Comparison of ENCODE assay signal across 9 cellular contexts in the genomic region with DNA sequence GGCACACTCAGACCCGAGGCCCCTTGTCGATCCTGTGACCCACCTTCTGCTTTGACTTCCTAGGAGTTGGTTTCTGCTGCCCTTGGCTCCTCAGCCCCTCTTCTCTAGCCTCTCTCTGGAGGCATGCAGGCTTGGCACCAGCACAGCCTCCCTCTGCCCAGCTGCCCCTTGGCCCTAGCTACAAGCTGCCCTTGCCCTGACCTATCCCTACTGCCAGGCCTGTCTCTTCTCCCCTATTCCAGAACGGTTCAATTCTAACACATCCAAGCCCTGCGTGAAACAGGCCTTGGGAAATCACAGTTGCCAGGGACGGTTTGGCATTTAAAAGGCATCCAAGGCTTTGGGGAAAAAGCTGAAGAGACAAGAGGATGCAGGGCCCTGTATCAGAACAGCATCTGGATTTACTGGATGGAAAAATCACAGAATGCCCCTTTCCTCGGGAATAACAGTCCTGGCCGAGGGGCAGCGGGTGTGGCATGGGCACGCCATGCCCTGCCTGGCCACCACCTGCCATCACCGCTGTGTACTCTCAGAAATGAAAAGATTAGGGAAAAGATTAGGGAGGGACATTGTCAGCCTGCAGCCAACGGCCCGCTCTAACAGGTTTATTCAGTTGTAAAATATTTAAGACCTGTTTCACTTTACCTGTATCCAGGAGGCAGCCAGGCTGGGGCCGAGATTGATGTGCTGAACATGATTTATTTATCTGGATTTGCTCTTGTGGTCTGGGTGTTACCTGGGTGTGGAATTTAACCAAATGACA. TPM values are rescaled to one million over a fixed set of nuclear protein-coding genes. Genes with fewer than 3 reads are reported as not detected.
DNase-seq lines count a peak whose midpoint lies in the region; ATAC-seq and TF ChIP-seq lines count a peak whose summit lies in the region.
"Had no signal": no experiment of that assay in that cellular context is flagged by ENCODE, and none has a peak within 500 bp of the region (broad histone marks: within the 10 kb centered on the region; RNA-seq: fewer than 3 reads in every experiment).

No MANE protein-coding gene starts in this region.

- H3K4me2 ChIP-seq in mammary epithelial cell (ENCODE audit: insufficient read depth, low read depth, low read length) (peak overlapping the region; percentile 28), mesendoderm (ENCODE audit: low read length) (no peak overlapping the region)

- POLR2A ChIA-PET in activated CD4-positive, alpha-beta T cell treated with anti-CD3 and anti-CD28 coated beads for 36 hours (lab: Charles Lee): no interaction called here

- no peak overlapping the region for H2AFZ ChIP-seq in mammary epithelial cell (ENCODE audit: low read depth, low read length)

- H3K27ac Mint-ChIP-seq in activated CD4-positive, alpha-beta T cell treated with anti-CD3 and anti-CD28 coated beads for 36 hours: peak overlapping the region; percentile 45

- peak overlapping the region; percentile 10 for H3K56ac ChIP-seq in mesendoderm (ENCODE audit: low read length)

- no peak for ATAC-seq in activated CD4-positive, alpha-beta T cell treated with anti-CD3 and anti-CD28 coated beads for 36 hours
- no peak for ATAC-seq in thoracic aorta (ENCODE audit: insufficient number of reproducible peaks, low FRiP score, low read depth)
- ATAC-seq in GM19395 (IDR thresholded peaks at IDR 0.05; ENCODE audit: unreplicated experiment): no peak
- ATAC-seq in GM18861 (IDR thresholded peaks at IDR 0.05; ENCODE audit: unreplicated experiment): no peak

- H3K9ac ChIP-seq in mammary epithelial cell (ENCODE audit: insufficient read depth, low read length) (no peak overlapping the region), mesendoderm (ENCODE audit: low read length) (peak overlapping the region; percentile 16)

- H2BK5ac ChIP-seq in mesendoderm (ENCODE audit: low read length): no peak overlapping the region

- no peak for TF ChIP-seq CTCF in mammary epithelial cell (conservative IDR thresholded peaks at IDR 0.05 in 1 of 2, IDR thresholded peaks at IDR 0.05 in 1 of 2; ENCODE audit: extremely low read depth in 1 of 2, insufficient read depth in 1 of 2, low read depth in 1 of 2, low read length in 2 of 2)
- no peak for TF ChIP-seq CTCF in thoracic aorta (IDR thresholded peaks at IDR 0.05)

- H3K79me2 ChIP-seq in mammary epithelial cell (ENCODE audit: insufficient read depth, low read length) (peaks cover 91% of the 10 kb centered on the region), mesendoderm (ENCODE audit: control insufficient read depth, insufficient read depth, low read length) (no peaks in the 10 kb centered on the region)

- DNase-seq in activated CD4-positive, alpha-beta T cell treated with anti-CD3 and anti-CD28 coated beads for 36 hours: no peak
- no peak for DNase-seq in activated CD4-positive, alpha-beta T cell treated with anti-CD3 and anti-CD28 coated beads, Interleukin-2, amount 50 U/mL, for 1 hour
- DNase-seq in mammary epithelial cell: no peak
- DNase-seq in mesendoderm: no peak
- DNase-seq in thoracic aorta (ENCODE audit: low spot score): no peak
- no peak for DNase-seq in G401 (ENCODE audit: low spot score)
- DNase-seq: foreskin fibroblast had no signal

- H3K9me3 ChIP-seq in mammary epithelial cell (replicated peaks; ENCODE audit: insufficient read depth, low read length) (no peaks in the 10 kb centered on the region), thoracic aorta (no peaks in the 10 kb centered on the region)

- no peaks in the 10 kb centered on the region for H3K36me3 ChIP-seq in mammary epithelial cell (ENCODE audit: insufficient read depth, low read length)
- H3K36me3 ChIP-seq in mesendoderm (ENCODE audit: control insufficient read depth, insufficient read depth, low read length): no peaks in the 10 kb centered on the region
- no peaks in the 10 kb centered on the region for H3K36me3 ChIP-seq in thoracic aorta

- H2AK5ac ChIP-seq in mesendoderm (ENCODE audit: low read length): peak overlapping the region; percentile 36

- no peaks in the 10 kb centered on the region for H3K27me3 Mint-ChIP-seq in activated CD4-positive, alpha-beta T cell treated with anti-CD3 and anti-CD28 coated beads for 36 hours

- H3K4me3 ChIP-seq in mammary epithelial cell (replicated peaks in 1 of 3; ENCODE audit: insufficient read depth in 1 of 3, low read depth in 2 of 3, low read length in 3 of 3): no peak overlapping the region
- H3K4me3 ChIP-seq in mesendoderm (ENCODE audit: low read length): no peak overlapping the region
- no peak overlapping the region for H3K4me3 ChIP-seq in thoracic aorta

- WGBS in mammary epithelial cell (ENCODE audit: low coverage, missing lambda C conversion rate): 16% methylated on average over 13 of the region's 13 CpGs
- no CpG with 5 or more reads among the region's 13 CpGs for WGBS in mesendoderm (ENCODE audit: extremely low coverage, insufficient coverage, low lambda C conversion rate)

- no peaks in the 10 kb centered on the region for H3K36me3 Mint-ChIP-seq in activated CD4-positive, alpha-beta T cell treated with anti-CD3 and anti-CD28 coated beads for 36 hours (ENCODE audit: low read depth)

- peaks cover 3% of the 10 kb centered on the region for H3K79me1 ChIP-seq in mesendoderm (ENCODE audit: low read length)

- H3K9me3 Mint-ChIP-seq in activated CD4-positive, alpha-beta T cell treated with anti-CD3 and anti-CD28 coated beads for 36 hours (ENCODE audit: low read depth): no peaks in the 10 kb centered on the region

- BruUV-seq in mammary epithelial cell (replicated peaks; lab: Mats Ljungman, UMichigan): no TSS peak

- H4K8ac ChIP-seq in mesendoderm (ENCODE audit: low read depth, low read length): no peak overlapping the region

- H2BK120ac ChIP-seq in mesendoderm (ENCODE audit: low read depth, low read length): no peak overlapping the region

- no peak overlapping the region for H3K23ac ChIP-seq in mesendoderm (ENCODE audit: low read length)

- dilution Hi-C loops in mammary epithelial cell (cut with HindIII; ENCODE audit: low sequenced_read_pairs): no loop called here

- CTCF ChIA-PET in activated CD4-positive, alpha-beta T cell treated with anti-CD3 and anti-CD28 coated beads for 36 hours (lab: Charles Lee): interaction anchor here (0.6 to 1.1 kb wide), 4 partner anchors 12 to 1278 kb away, joined by 3 to 6 read pairs (median 3); no protein-coding TSS in a partner anchor
- CTCF ChIA-PET in mammary epithelial cell (lab: Charles Lee; ENCODE audit: low non-redundant PET): no interaction called here

- H4K5ac ChIP-seq in mesendoderm (ENCODE audit: low read length): no peak overlapping the region

- no peak overlapping the region for H2BK15ac ChIP-seq in mesendoderm (replicated peaks; ENCODE audit: low read depth)

- in situ Hi-C loops in mammary epithelial cell (cut with MboI; ENCODE audit: low sequenced_read_pairs in 2 of 2): loop anchor here in 1 of 2 donors (25.0 kb wide), 2 partner anchors 115 to 340 kb away; partner anchors contain the start of genes ATPAF2 and GID4
- in situ Hi-C loops in G401 (cut with HindIII; ENCODE audit: low sequenced_read_pairs): no loop called here

- no peak overlapping the region for H3K4me3 Mint-ChIP-seq in activated CD4-positive, alpha-beta T cell treated with anti-CD3 and anti-CD28 coated beads for 36 hours

- H3K18ac ChIP-seq in mesendoderm (ENCODE audit: low read length): no peak overlapping the region

- intact Hi-C loops in activated CD4-positive, alpha-beta T cell treated with anti-CD3 and anti-CD28 coated beads for 36 hours (cut with DNase I, micrococcal nuclease): no loop called here
- intact Hi-C loops in mammary epithelial cell (cut with micrococcal nuclease): no loop called here

- H3K27me3 ChIP-seq in mammary epithelial cell (ENCODE audit: insufficient read depth, low read length) (no peaks in the 10 kb centered on the region), mesendoderm (ENCODE audit: insufficient read depth, low read length, poor library complexity) (peaks cover 25% of the 10 kb centered on the region), thoracic aorta (replicated peaks; ENCODE audit: insufficient read depth) (no peaks in the 10 kb centered on the region)

- H3K27ac ChIP-seq in mammary epithelial cell (ENCODE audit: insufficient read depth, low read depth, low read length) (peak overlapping the region; percentile 22), mesendoderm (ENCODE audit: low read depth, low read length) (no peak overlapping the region), thoracic aorta (peak overlapping the region; percentile 93 to 98)

- no peak overlapping the region for H3K4ac ChIP-seq in mesendoderm (ENCODE audit: low read depth, low read length)

- H3K4me1 Mint-ChIP-seq in activated CD4-positive, alpha-beta T cell treated with anti-CD3 and anti-CD28 coated beads for 36 hours: peaks cover 53% of the 10 kb centered on the region

- H3K4me1 ChIP-seq in mammary epithelial cell (ENCODE audit: insufficient read depth, low read length) (peaks cover 68% of the 10 kb centered on the region), mesendoderm (ENCODE audit: control insufficient read depth, low read depth, low read length) (peaks cover 25% of the 10 kb centered on the region), thoracic aorta (ENCODE audit: control insufficient read depth in 1 of 2, low read depth in 2 of 2) (peaks cover 33 to 78% of the 10 kb centered on the region in 2 donors)

- no peaks in the 10 kb centered on the region for H4K20me1 ChIP-seq in mammary epithelial cell (ENCODE audit: insufficient read depth, low read length)

RNA-seq across cellular contexts. Expression of gene RAI1, which starts 15.8 kb away (rescaled TPM):
- 10 to 100 TPM; 13.6 to 16.4 TPM for total RNA-seq in activated CD4-positive, alpha-beta T cell treated with anti-CD3 and anti-CD28 coated beads for 36 hours
- total RNA-seq in mammary epithelial cell: 10 to 100 TPM; 23.8 to 41.9 TPM
- 4.9 TPM for polyA plus RNA-seq in mammary epithelial cell
- polyA minus RNA-seq in mammary epithelial cell: 8.5 TPM
- polyA plus RNA-seq in mesendoderm (2013, experiment 1 of 2): 0.60 TPM
- 0.69 TPM for polyA plus RNA-seq in mesendoderm (2013, experiment 2 of 2)
- total RNA-seq in thoracic aorta: 10 to 100 TPM; 21.0 to 31.5 TPM
- 12.0 and 13.8 TPM in 2 replicates for total RNA-seq in G401 (2014; rRNA removed; shearing (Covaris generic))
